In genomic region chr9:79567671-79568098, GRCh38 we compare ENCODE assay signal across 1 cellular context.
TF ChIP-seq lines count a peak whose summit lies in the region.

No MANE protein-coding gene starts in this region.

TF ChIP-seq in GM23338, 12 proteins besides CTCF, POLR2A, EP300 and RAD21 (continued from another document):
- TF ChIP-seq ZNF462 (CRISPR knock-in tag; IDR thresholded peaks at IDR 0.05) (no peak), STAT1 (IDR thresholded peaks at IDR 0.05; ENCODE audit: unreplicated experiment) (no peak)
